Comparison of ENCODE assay signal across 20 cellular contexts in the genomic region with DNA sequence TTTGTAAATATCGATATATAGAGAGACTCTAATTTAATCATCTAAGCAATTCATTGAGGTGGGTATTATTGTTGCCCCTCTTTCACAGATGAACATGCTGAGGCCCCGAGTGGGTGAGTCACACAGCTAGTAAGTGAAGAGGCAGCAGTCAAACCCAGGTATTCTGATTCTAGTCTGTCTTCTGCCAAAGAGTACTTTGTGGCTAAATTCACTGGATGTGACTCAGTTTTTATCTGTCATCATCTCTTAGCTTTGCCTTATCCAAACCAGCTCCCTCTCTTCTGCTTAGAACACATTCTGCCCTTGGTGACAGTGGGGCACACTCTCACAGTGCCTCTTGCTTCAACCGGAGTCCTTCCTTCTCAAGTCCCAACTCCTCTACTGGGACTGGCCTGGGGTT. TPM values are rescaled to one million over a fixed set of nuclear protein-coding genes. Genes with fewer than 3 reads are reported as not detected.
"Had no signal": no experiment of that assay in that cellular context is flagged by ENCODE, and none has a peak within 500 bp of the region (broad histone marks: within the 10 kb centered on the region; RNA-seq: fewer than 3 reads in every experiment).

No MANE protein-coding gene starts in this region.

- FAIRE-seq: kidney had no signal

- H3K27me3 ChIP-seq: cardiac muscle cell, gastrocnemius medialis, sigmoid colon, upper lobe of left lung had no signal

- H3K27ac ChIP-seq: cardiac muscle cell, gastrocnemius medialis, heart right ventricle, sigmoid colon, upper lobe of left lung had no signal

- H3K4me1 ChIP-seq: gastrocnemius medialis, heart right ventricle, sigmoid colon, upper lobe of left lung had no signal

- DNase-seq: activated CD4-positive, alpha-beta T cell treated with anti-CD3 and anti-CD28 coated beads, Interleukin-2, amount 50 U/mL, for 4 hours; activated gamma-delta T cell treated with Interleukin-2 at 50 U/mL for 16 hours; activated naive CD8-positive, alpha-beta T cell treated with anti-CD3 and anti-CD28 coated beads, Interleukin-2, amount 10 ng/mL, durations not matched to agents 7 days and 5 days; activated T-cell treated with anti-CD3 and anti-CD28 coated beads, Interleukin-2, amount 50 U/mL, for 24 hours; aorta; gastrocnemius medialis; heart right ventricle; kidney; left ventricle myocardium superior; sigmoid colon; stimulated activated CD4-positive, alpha-beta T cell treated with anti-CD3 and anti-CD28 coated beads, Interleukin-2, amount 100 ng/mL, for 24 hours; stimulated activated naive CD4-positive, alpha-beta T cell treated with Interleukin-2 at 50 U/mL for 16 hours; upper lobe of left lung had no signal

- ATAC-seq: gastrocnemius medialis, heart right ventricle, left ventricle myocardium superior had no signal

RNA-seq across cellular contexts. Expression of a gene that starts 11.5 kb away (rescaled TPM):
- total RNA-seq: cardiac muscle cell; gastrocnemius medialis; neural crest cell; osteocyte; sigmoid colon; T-helper 2 cell treated with Interferon-gamma antibody and Interleukin-4, amounts not matched to agents 100 ng/mL and 5 ng/mL, for 36 hours; temporal lobe had no signal
- polyA plus RNA-seq: cardiac muscle cell had no signal

RNA-seq across cellular contexts. Expression of a gene that starts 57.0 kb away (rescaled TPM):
- total RNA-seq: activated naive CD8-positive, alpha-beta T cell treated with anti-CD3 and anti-CD28 coated beads, Interleukin-2, amount 10 ng/mL, durations not matched to agents 7 days and 5 days; aorta; cardiac muscle cell; gastrocnemius medialis; heart right ventricle; kidney; left ventricle myocardium superior; mesenteric fat pad; neural crest cell; osteocyte; pulmonary artery endothelial cell; sigmoid colon; T-helper 2 cell treated with Interferon-gamma antibody and Interleukin-4, amounts not matched to agents 100 ng/mL and 5 ng/mL, for 36 hours; temporal lobe; upper lobe of left lung had no signal
- polyA plus RNA-seq: aorta, cardiac muscle cell, heart right ventricle had no signal
